In genomic region chr3:129627350-129628168, GRCh38 we compare ENCODE assay signal across 1 cellular context.
TF ChIP-seq lines count a peak whose summit lies in the region.

No MANE protein-coding gene starts in this region.

TF ChIP-seq in HepG2, 621 proteins besides CTCF, POLR2A, EP300 and RAD21 (continued from another document and continues in another):
- TF ChIP-seq E2F1 (CRISPR knock-in tag; IDR thresholded peaks at IDR 0.05) (peak; percentile 15; the same call in 1 of the 2 replicates), ZNF512B (CRISPR knock-in tag; IDR thresholded peaks at IDR 0.05; ENCODE audit: borderline replicate concordance) (no peak; the same call in 1 of the 2 replicates), ZBTB21 (CRISPR knock-in tag; IDR thresholded peaks at IDR 0.05) (no peak), KDM3A (CRISPR knock-in tag; IDR thresholded peaks at IDR 0.05; ENCODE audit: low read depth) (0 out of 2 replicates have a peak, but pooled peaks have one; percentile 68), TEAD3 (CRISPR knock-in tag; optimal IDR thresholded peaks at IDR 0.05; ENCODE audit: borderline replicate concordance) (peak; percentile 1), ARID5B (CRISPR knock-in tag; IDR thresholded peaks at IDR 0.05) (no peak), ZNF101 (CRISPR knock-in tag; IDR thresholded peaks at IDR 0.05; ENCODE audit: borderline replicate concordance, low read depth) (no peak), RARA (CRISPR knock-in tag; IDR thresholded peaks at IDR 0.05) (no peak; the same call in 1 of the 2 replicates), GABPA (IDR thresholded peaks at IDR 0.05; ENCODE audit: low read depth, low read length) (no peak), GABPA (CRISPR knock-in tag; IDR thresholded peaks at IDR 0.05; ENCODE audit: low read depth) (peak; percentile 55), ZNF18 (CRISPR knock-in tag; IDR thresholded peaks at IDR 0.05; ENCODE audit: insufficient replicate concordance) (peak; percentile 29), CENPT (CRISPR knock-in tag; IDR thresholded peaks at IDR 0.05; ENCODE audit: low read depth) (no peak), ZNF629 (CRISPR knock-in tag; conservative IDR thresholded peaks at IDR 0.05) (peak; percentile 40; the same call in 1 of the 2 replicates), SP5 (CRISPR knock-in tag; IDR thresholded peaks at IDR 0.05; ENCODE audit: borderline replicate concordance, low read depth) (no peak), ZGPAT (CRISPR knock-in tag; IDR thresholded peaks at IDR 0.05) (no peak), HBP1 (CRISPR knock-in tag; IDR thresholded peaks at IDR 0.05; ENCODE audit: low read depth) (0 out of 2 replicates have a peak, but pooled peaks have one; percentile 1), MTF1 (CRISPR knock-in tag; IDR thresholded peaks at IDR 0.05) (no peak), CBX1 (IDR thresholded peaks at IDR 0.05; ENCODE audit: low read depth) (no peak), KLF13 (CRISPR knock-in tag; IDR thresholded peaks at IDR 0.05) (peak; percentile 3; the same call in 1 of the 2 replicates), SPEN (CRISPR knock-in tag; IDR thresholded peaks at IDR 0.05; ENCODE audit: low read depth) (0 out of 2 replicates have a peak, but pooled peaks have one; percentile 35), ZNF350 (CRISPR knock-in tag; IDR thresholded peaks at IDR 0.05; ENCODE audit: borderline replicate concordance, low read depth) (no peak), TBX2 (CRISPR knock-in tag; IDR thresholded peaks at IDR 0.05; ENCODE audit: borderline replicate concordance) (peak; percentile 41), ELF4 (CRISPR knock-in tag; IDR thresholded peaks at IDR 0.05; ENCODE audit: borderline replicate concordance) (peak; percentile 32; the same call in 1 of the 2 replicates), CREBL2 (CRISPR knock-in tag; IDR thresholded peaks at IDR 0.05; ENCODE audit: borderline replicate concordance) (no peak), MED13 (CRISPR knock-in tag; IDR thresholded peaks at IDR 0.05) (no peak), ZNF234 (CRISPR knock-in tag; conservative IDR thresholded peaks at IDR 0.05) (no peak), ZNF850 (CRISPR knock-in tag; conservative IDR thresholded peaks at IDR 0.05) (no peak), HINFP (CRISPR knock-in tag; IDR thresholded peaks at IDR 0.05; ENCODE audit: low read depth) (no peak), ZNF512 (CRISPR knock-in tag; IDR thresholded peaks at IDR 0.05) (no peak), NR0B2 (CRISPR knock-in tag; IDR thresholded peaks at IDR 0.05) (no peak), ZNF747 (CRISPR knock-in tag; IDR thresholded peaks at IDR 0.05; ENCODE audit: borderline replicate concordance) (0 out of 2 replicates have a peak, but pooled peaks have one; percentile 19), SATB2 (CRISPR knock-in tag; IDR thresholded peaks at IDR 0.05) (0 out of 2 replicates have a peak, but pooled peaks have one; percentile 74), HCFC1 (IDR thresholded peaks at IDR 0.05; ENCODE audit: low read depth, low read length) (no peak), EED (CRISPR knock-in tag; IDR thresholded peaks at IDR 0.05) (0 out of 2 replicates have a peak, but pooled peaks have one; percentile 17), CERS6 (CRISPR knock-in tag; IDR thresholded peaks at IDR 0.05) (no peak), ZNF337 (CRISPR knock-in tag; IDR thresholded peaks at IDR 0.05; ENCODE audit: borderline replicate concordance, low read depth) (no peak), MIXL1 (CRISPR knock-in tag; IDR thresholded peaks at IDR 0.05) (0 out of 2 replicates have a peak, but pooled peaks have one; percentile 17), MAFG (CRISPR knock-in tag; IDR thresholded peaks at IDR 0.05) (no peak), ZSCAN22 (CRISPR knock-in tag; IDR thresholded peaks at IDR 0.05) (no peak), ZC3H4 (CRISPR knock-in tag; IDR thresholded peaks at IDR 0.05; ENCODE audit: borderline replicate concordance) (peak; percentile 91; the same call in 1 of the 2 replicates), POLR2AphosphoS2 (IDR thresholded peaks at IDR 0.05; ENCODE audit: low read depth, low read length) (no peak), PCBP1 (IDR thresholded peaks at IDR 0.05; ENCODE audit: borderline replicate concordance, low read depth, low read length) (0 out of 2 replicates have a peak, but pooled peaks have one; percentile 54), REL (CRISPR knock-in tag; conservative IDR thresholded peaks at IDR 0.05) (no peak), SYNCRIP (IDR thresholded peaks at IDR 0.05; ENCODE audit: insufficient read depth, low read depth, low read length) (no peak)
